In genomic region chr1:157272899-157273774, GRCh38 we compare ENCODE assay signal across 1 cellular context.
TF ChIP-seq lines count a peak whose summit lies in the region.

No MANE protein-coding gene starts in this region.

TF ChIP-seq in H1, 55 proteins besides CTCF, POLR2A, EP300 and RAD21:
- TF ChIP-seq TEAD4 (IDR thresholded peaks at IDR 0.05; ENCODE audit: low read depth, low read length) (peak; percentile 42; the same call in 1 of the 2 replicates), BRCA1 (IDR thresholded peaks at IDR 0.05; ENCODE audit: low read depth, low read length) (no peak; the same call in 1 of the 2 replicates), ASH2L (IDR thresholded peaks at IDR 0.05; ENCODE audit: low read length) (peak; percentile 35), CHD7 (IDR thresholded peaks at IDR 0.05; ENCODE audit: insufficient replicate concordance, low read length) (peak; percentile 51)
